In the genomic region with DNA sequence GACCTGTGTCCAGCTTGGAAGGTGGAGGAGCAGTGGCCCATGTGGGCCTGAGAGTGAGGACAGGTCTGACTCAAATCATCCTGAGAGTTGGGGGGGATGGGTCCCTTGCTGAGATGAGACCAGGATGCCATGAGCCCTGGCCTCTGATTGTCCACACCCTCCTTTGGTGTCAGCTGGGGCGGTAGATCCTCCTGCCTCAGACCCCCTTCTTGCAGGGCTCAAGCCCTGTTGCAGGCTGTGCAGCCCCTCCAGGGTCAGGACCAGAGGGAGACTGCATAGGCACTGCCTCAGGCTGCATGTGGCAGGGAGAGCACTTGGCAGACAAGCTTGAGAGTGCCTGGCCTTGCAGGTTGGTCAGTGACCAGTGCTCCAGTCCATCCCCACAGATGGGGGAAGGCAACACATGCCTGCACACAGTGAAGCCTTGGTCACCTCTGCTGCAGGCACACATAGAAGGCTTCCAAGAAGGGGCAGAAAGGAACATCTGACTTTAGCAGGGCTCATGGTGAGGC, we compare ENCODE assay signal across 27 cellular contexts.
"Had no signal": no experiment of that assay in that cellular context is flagged by ENCODE, and none has a peak within 500 bp of the region (broad histone marks: within the 10 kb centered on the region; RNA-seq: fewer than 3 reads in every experiment).

No MANE protein-coding gene starts in this region.

- H3K27ac Mint-ChIP-seq: activated B cell treated with CpG ODN at 0.5 μM for 24 hours; activated CD4-positive, alpha-beta T cell treated with anti-CD3 and anti-CD28 coated beads, Interleukin-2, amount 10 ng/mL, durations not matched to agents 24 days and 14 days; activated CD8-positive, alpha-beta memory T cell treated with anti-CD3 and anti-CD28 coated beads, Interleukin-2, amount 10 ng/mL, durations not matched to agents 7 days and 5 days; activated naive CD8-positive, alpha-beta T cell; activated T-cell treated with anti-CD3 and anti-CD28 coated beads, Interleukin-2, amount 50 U/mL, for 24 hours; activated T-helper 1 cell treated with anti-CD3 and anti-CD28 coated beads, Interleukin-12 subunit alpha, Interleukin-12 subunit beta, Interleukin-2, Interleukin-4 antibody, amounts not matched to agents 30 ng/mL and 10 ng/mL and 1 ng/mL, durations not matched to agents 14 hours and 24 hours and 36 hours; T-cell had no signal

- H3K27me3 Mint-ChIP-seq: activated B cell treated with CpG ODN at 0.5 μM for 24 hours; activated CD4-positive, alpha-beta T cell treated with anti-CD3 and anti-CD28 coated beads, Interleukin-2, amount 10 ng/mL, durations not matched to agents 24 days and 14 days; activated CD8-positive, alpha-beta memory T cell treated with anti-CD3 and anti-CD28 coated beads, Interleukin-2, amount 10 ng/mL, durations not matched to agents 7 days and 5 days; activated naive CD8-positive, alpha-beta T cell had no signal

- DNase-seq: activated B cell treated with CpG ODN at 0.5 μM for 24 hours; activated CD4-positive, alpha-beta T cell treated with anti-CD3 and anti-CD28 coated beads for 1 hour; activated CD4-positive, alpha-beta T cell treated with anti-CD3 and anti-CD28 coated beads, Interleukin-2, amount 10 ng/mL, durations not matched to agents 24 days and 14 days; activated CD4-positive, alpha-beta T cell treated with anti-CD3 and anti-CD28 coated beads, Interleukin-2, amount 50 U/mL, for 48 hours; activated CD8-positive, alpha-beta memory T cell treated with anti-CD3 and anti-CD28 coated beads, Interleukin-2, amount 10 ng/mL, durations not matched to agents 7 days and 5 days; activated effector memory CD4-positive, alpha-beta T cell treated with Interleukin-2 at 50 U/mL for 16 hours; activated naive CD4-positive, alpha-beta T cell; activated T-cell treated with anti-CD3 and anti-CD28 coated beads, Interleukin-2, amount 50 U/mL, for 24 hours; amygdala; caudate nucleus; Kasumi-1; KBM-7; NCI-H1105 treated with DMSO at 0.1 percent for 48 hours; NCI-H1436 treated with DMSO at 0.1 percent for 48 hours; NCI-H187; NCI-H2081; NCI-H510A treated with DMSO at 0.1 percent for 48 hours; NCI-H69; NK-92 treated with Interleukin-12 subunit alpha and Interleukin-12 subunit beta, amount 100 ng/mL, for 24 hours; OCI-M1; SIG-M5; T-cell; T-helper 2 cell; T1000 had no signal

- H3K4me1 Mint-ChIP-seq: activated B cell treated with CpG ODN at 0.5 μM for 24 hours; activated CD4-positive, alpha-beta T cell treated with anti-CD3 and anti-CD28 coated beads, Interleukin-2, amount 10 ng/mL, durations not matched to agents 24 days and 14 days; activated CD8-positive, alpha-beta memory T cell treated with anti-CD3 and anti-CD28 coated beads, Interleukin-2, amount 10 ng/mL, durations not matched to agents 7 days and 5 days; T-cell had no signal

- H3K4me3 Mint-ChIP-seq: activated B cell treated with CpG ODN at 0.5 μM for 24 hours; activated CD4-positive, alpha-beta T cell treated with anti-CD3 and anti-CD28 coated beads, Interleukin-2, amount 10 ng/mL, durations not matched to agents 24 days and 14 days; activated CD8-positive, alpha-beta memory T cell treated with anti-CD3 and anti-CD28 coated beads, Interleukin-2, amount 10 ng/mL, durations not matched to agents 7 days and 5 days; activated naive CD8-positive, alpha-beta T cell; activated T-cell treated with anti-CD3 and anti-CD28 coated beads, Interleukin-2, amount 50 U/mL, for 24 hours; activated T-helper 1 cell treated with anti-CD3 and anti-CD28 coated beads, Interleukin-12 subunit alpha, Interleukin-12 subunit beta, Interleukin-2, Interleukin-4 antibody, amounts not matched to agents 30 ng/mL and 10 ng/mL and 1 ng/mL, durations not matched to agents 14 hours and 24 hours and 36 hours; T-cell had no signal

- H3K36me3 Mint-ChIP-seq: activated CD8-positive, alpha-beta memory T cell treated with anti-CD3 and anti-CD28 coated beads, Interleukin-2, amount 10 ng/mL, durations not matched to agents 7 days and 5 days; activated naive CD8-positive, alpha-beta T cell; T-cell had no signal

- ATAC-seq: activated CD8-positive, alpha-beta memory T cell treated with anti-CD3 and anti-CD28 coated beads, Interleukin-2, amount 10 ng/mL, durations not matched to agents 7 days and 5 days; Panc1; T-cell had no signal
